8 cellular contexts compared by ENCODE assay signal in the genomic region with DNA sequence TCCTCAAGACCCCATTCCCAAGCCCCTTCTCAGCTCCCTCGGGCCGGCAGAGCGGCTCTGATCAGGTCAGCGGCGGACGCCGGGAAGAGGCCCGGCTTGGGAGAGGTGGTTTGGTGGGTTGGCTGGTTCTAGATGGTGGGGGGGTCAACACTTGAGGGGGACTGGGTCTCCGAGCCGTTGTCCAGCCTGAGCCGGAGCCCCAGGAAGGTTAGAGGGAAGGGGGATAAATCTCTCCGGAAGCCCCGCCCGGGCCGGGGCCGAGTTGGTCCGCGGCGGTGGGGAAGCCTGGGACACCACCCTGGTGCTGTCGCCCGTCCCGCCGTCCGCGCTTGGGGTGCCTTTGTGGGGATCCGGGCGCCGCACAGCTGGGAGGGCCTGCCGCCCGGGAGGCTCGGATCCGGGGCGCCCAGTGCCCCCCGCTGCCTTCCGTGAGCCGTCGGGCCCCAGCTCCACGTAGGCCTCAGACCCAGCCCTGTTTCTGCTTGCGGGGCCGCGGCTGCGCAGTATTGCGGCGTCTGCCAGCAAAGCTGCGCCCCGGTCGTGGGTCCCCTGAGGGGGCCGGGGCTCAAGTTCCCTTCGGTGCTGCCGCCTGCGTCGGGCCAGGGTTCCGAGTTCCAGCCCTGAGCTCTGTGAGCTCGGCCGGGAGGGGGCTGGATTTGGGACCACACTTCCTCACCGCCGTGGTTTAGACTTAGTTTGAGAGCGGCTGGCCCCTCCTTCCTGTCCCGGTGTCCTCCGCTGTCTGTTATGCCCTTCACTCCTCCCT. TPM values are rescaled to one million over a fixed set of nuclear protein-coding genes. Genes with fewer than 3 reads are reported as not detected.
DNase-seq lines count a peak whose midpoint lies in the region; ATAC-seq, FAIRE-seq and TF ChIP-seq lines count a peak whose summit lies in the region.

No MANE protein-coding gene starts in this region.

- H3K27me3 ChIP-seq in iPS-15b (ENCODE audit: control insufficient read depth, insufficient read depth, low read length), result no peaks in the 10 kb centered on the region
- H3K27me3 ChIP-seq in spleen (replicated peaks in 1 of 7), result no peaks in the 10 kb centered on the region

- TF ChIP-seq CTCF in astrocyte of the cerebellum (IDR thresholded peaks at IDR 0.05; ENCODE audit: low read depth, low read length, missing control alignments), result no peak
- TF ChIP-seq CTCF in spleen (IDR thresholded peaks at IDR 0.05 in 8 of 11, conservative IDR thresholded peaks at IDR 0.05 in 3 of 11), result peak in 3 of 11 experiments; percentile 1 to 19 (median 18)

- in situ Hi-C loops in astrocyte of the cerebellum (cut with HindIII; ENCODE audit: low sequenced_read_pairs), result no loop called here

- H3K9me3 ChIP-seq in iPS-15b (ENCODE audit: control insufficient read depth, insufficient read depth, low read length) (no peaks in the 10 kb centered on the region), spleen (no peaks in the 10 kb centered on the region)

- DNase-seq in GM12892 (ENCODE audit: insufficient read length) (peak; percentile 45), RPMI8226 (peak; percentile 79), astrocyte of the cerebellum (ENCODE audit: low read depth) (no peak), spleen (peak; percentile 94), middle frontal gyrus (ENCODE audit: extremely low spot score, low spot score) (no peak)
- DNase-seq in stimulated activated naive CD4-positive, alpha-beta T cell treated with Interleukin-2 at 50 U/mL for 16 hours (lab: John Stamatoyannopoulos, UW), result no peak

- intact Hi-C loops in spleen (cut with DNase I; ENCODE audit: low total_unique reads), result no loop called here

- ATAC-seq in HG02678 (IDR thresholded peaks at IDR 0.05; ENCODE audit: unreplicated experiment), result peak; percentile 54

- TF ChIP-seq POLR2A in GM12892 (IDR thresholded peaks at IDR 0.05; ENCODE audit: low read depth, low read length), result peak; percentile 78
- TF ChIP-seq POLR2A in spleen (IDR thresholded peaks at IDR 0.05), result peak in 2 of 3 donors; percentile 49 to 56

- H3K9ac ChIP-seq in iPS-15b (ENCODE audit: low read depth, low read length), result peak overlapping the region; percentile 89

- peak overlapping the region; percentile 93 to 100 (median 99) for H3K27ac ChIP-seq in spleen

- peak; percentile 67 for FAIRE-seq in GM12892 (lab: Jason Lieb, UNC)

- H3K4me1 ChIP-seq in iPS-15b (ENCODE audit: control insufficient read depth, insufficient read depth, low read length), result peaks cover 6% of the 10 kb centered on the region
- peaks cover 30 to 52% (median 45%) of the 10 kb centered on the region in 6 donors for H3K4me1 ChIP-seq in spleen

- WGBS in spleen, 5 donors, result 0 to 1% (median 0%) methylated on average over 50 to 60 of the region's 60 CpGs

- H3K4me3 ChIP-seq in astrocyte of the cerebellum (ENCODE audit: low read depth, low read length) (peak overlapping the region; percentile 90), iPS-15b (ENCODE audit: low read depth, low read length) (peak overlapping the region; percentile 97), spleen (peak overlapping the region; percentile 67 to 96 (median 80))

- H3K36me3 ChIP-seq in iPS-15b (ENCODE audit: control insufficient read depth, insufficient read depth, low read length), result peaks cover 3% of the 10 kb centered on the region
- peaks cover 0 to 46% (median 10%) of the 10 kb centered on the region in 6 donors for H3K36me3 ChIP-seq in spleen

RNA-seq across cellular contexts. Expression of a gene that starts 0.6 kb away (rescaled TPM):
- 13.4 TPM for polyA plus RNA-seq in GM12892 (2012; ENCODE audit: missing spikeins)
- total RNA-seq in spleen, result 10 to 100 TPM; 18.9 to 44.0 (median 22.5) TPM
- 10 to 100 TPM; 11.6 to 19.7 (median 18.4) TPM for polyA plus RNA-seq in spleen

RNA-seq across cellular contexts. Expression of a gene that starts 17.8 kb away (rescaled TPM):
- polyA plus RNA-seq in GM12892 (2012; ENCODE audit: missing spikeins), result 3,646 TPM
- 1,000 to 10,000 TPM; 1,202 to 2,949 (median 1,651) TPM for total RNA-seq in spleen
- 1,000 to 10,000 TPM; 2,379 to 3,598 (median 2,966) TPM for polyA plus RNA-seq in spleen

RNA-seq across cellular contexts. Expression of a gene that starts 38.4 kb away (rescaled TPM):
- polyA plus RNA-seq in GM12892 (2012; ENCODE audit: missing spikeins), result 12.2 TPM
- total RNA-seq in spleen, result 10 to 100 TPM; 14.3 to 34.1 (median 26.6) TPM
- polyA plus RNA-seq in spleen, result 10 to 100 TPM; 12.5 to 25.0 (median 24.1) TPM

RNA-seq across cellular contexts. Expression of a gene that starts 56.5 kb away (rescaled TPM):
- 0.70 TPM for polyA plus RNA-seq in GM12892 (2012; ENCODE audit: missing spikeins)
- 1 to 10 TPM in 6 of 7 donors, under 1 TPM in 1; 0.81 to 3.9 (median 1.9) TPM for total RNA-seq in spleen
- polyA plus RNA-seq in spleen, result 1 to 10 TPM; 1.0 to 1.3 (median 1.2) TPM

Comparison
In these comparisons a context has a peak if more than half of its experiments do, and no peak if none do; other contexts are left out.
1. DNase-seq: peak in GM12892 (single experiment), RPMI8226 (single experiment) and spleen (single experiment); none in astrocyte of the cerebellum (single experiment), middle frontal gyrus (single experiment) and stimulated activated naive CD4-positive, alpha-beta T cell treated with Interleukin-2 at 50 U/mL for 16 hours (single experiment).
2. Peak in every context shown above with its lines, with median percentiles within 50 percentile points of each other: H3K4me3 ChIP-seq.